Comparison of ENCODE assay signal across 8 cellular contexts in the genomic region with DNA sequence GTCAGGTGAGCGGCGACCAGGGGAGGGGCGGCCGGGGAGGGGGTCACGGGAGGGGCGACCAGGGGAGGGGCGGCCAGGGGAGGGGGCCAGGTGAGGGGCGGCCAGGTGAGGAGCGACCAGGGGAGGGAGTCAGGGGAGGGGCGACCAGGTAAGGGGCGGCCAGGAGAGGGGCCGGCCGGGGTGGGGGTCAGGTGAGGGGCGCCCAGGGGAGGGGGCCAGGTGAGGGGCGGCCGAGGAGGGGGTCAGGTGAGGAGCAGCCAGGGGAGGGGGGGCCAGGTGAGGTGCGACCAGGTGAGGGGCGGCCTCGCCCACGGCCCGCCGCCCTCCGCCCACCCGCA. TPM values are rescaled to one million over a fixed set of nuclear protein-coding genes. Genes with fewer than 3 reads are reported as not detected.
A peak's percentile ranks its signal among the peaks of the same experiment; 100 is the strongest.
DNase-seq lines count a peak whose midpoint lies in the region; ATAC-seq and TF ChIP-seq lines count a peak whose summit lies in the region.

No MANE protein-coding gene starts in this region.

- no peaks in the 10 kb centered on the region for H3K79me1 ChIP-seq in neuronal stem cell (ENCODE audit: low read depth, low read length)

- H3K9me3 ChIP-seq in AG04450 (ENCODE audit: control insufficient read depth, insufficient read depth, low read length) (no peaks in the 10 kb centered on the region), Karpas-422 (ENCODE audit: low read length) (no peaks in the 10 kb centered on the region), neuronal stem cell (replicated peaks in 1 of 2; ENCODE audit: control insufficient read depth in 2 of 2, insufficient read depth in 1 of 2, low read depth in 1 of 2, low read length in 2 of 2) (no peaks in the 10 kb centered on the region)

- H2BK12ac ChIP-seq in neuronal stem cell (ENCODE audit: low read length), result no peak overlapping the region

- H2AFZ ChIP-seq in Karpas-422 (ENCODE audit: low read length) (no peak overlapping the region), neuronal stem cell (ENCODE audit: low read length) (no peak overlapping the region)

- H2BK15ac ChIP-seq in neuronal stem cell (ENCODE audit: low read length), result no peak overlapping the region

- H3K23ac ChIP-seq in neuronal stem cell (ENCODE audit: low read depth, low read length, poor library complexity), result peak overlapping the region; percentile 98

- no CpG with 5 or more reads among the region's 24 CpGs for WGBS in neuronal stem cell (ENCODE audit: extremely low coverage in 2 of 2, insufficient read length in 2 of 2, insufficient replicate concordance in 1 of 2), 2 donors

- POLR2A ChIA-PET in AG04450 (lab: Yijun Ruan, JAX), result no interaction called here

- H3K4me3 ChIP-seq in AG04450 (ENCODE audit: low read depth, low read length), result peak overlapping the region; percentile 52
- H3K4me3 ChIP-seq in Karpas-422 (ENCODE audit: low read length), result peak overlapping the region; percentile 49; the same call in 1 of the 2 replicates
- peak overlapping the region; percentile 22 for H3K4me3 ChIP-seq in epithelial cell of esophagus (ENCODE audit: low read length)
- H3K4me3 ChIP-seq in neuronal stem cell (ENCODE audit: low read length in 2 of 2), result peak overlapping the region in 1 of 2 donors; percentile 85

- peak overlapping the region; percentile 96 for H3K18ac ChIP-seq in neuronal stem cell (ENCODE audit: low read length)

- H4K8ac ChIP-seq in neuronal stem cell (ENCODE audit: low read depth, low read length), result no peak overlapping the region

- DNase-seq in AG04450 (ENCODE audit: low read depth, low spot score) (no peak), Karpas-422 (no peak), epithelial cell of esophagus (ENCODE audit: low read depth) (no peak), neuronal stem cell (ENCODE audit: low spot score) (no peak), DMS 273 treated with DMSO at 0.1 percent for 48 hours (lab: John Stamatoyannopoulos, UW) (no peak), iPS-NIHi11 (ENCODE audit: low spot score) (no peak), hypothalamus (lab: John Stamatoyannopoulos, UW) (no peak)

- H3K27me3 ChIP-seq in AG04450 (ENCODE audit: control insufficient read depth, insufficient read depth, low read length) (no peaks in the 10 kb centered on the region), Karpas-422 (ENCODE audit: low read length) (no peaks in the 10 kb centered on the region), neuronal stem cell (ENCODE audit: control insufficient read depth in 3 of 3, insufficient read depth in 3 of 3, low read depth in 1 of 3, low read length in 3 of 3) (peaks cover 0 to 11% (median 0%) of the 10 kb centered on the region in 3 experiments)

- no peaks in the 10 kb centered on the region for H3K9me2 ChIP-seq in Karpas-422 (replicated peaks; ENCODE audit: insufficient read depth, low read length)

- H3K36me3 ChIP-seq in Karpas-422 (ENCODE audit: insufficient read depth, low read length) (no peaks in the 10 kb centered on the region), neuronal stem cell (replicated peaks in 1 of 2; ENCODE audit: control insufficient read depth in 2 of 2, insufficient read depth in 2 of 2, low read length in 2 of 2) (no peaks in the 10 kb centered on the region)

- no peaks in the 10 kb centered on the region for H3K79me2 ChIP-seq in Karpas-422 (ENCODE audit: low read length)

- no peak overlapping the region for H3K14ac ChIP-seq in neuronal stem cell (ENCODE audit: low read length)

- H3K4ac ChIP-seq in neuronal stem cell (ENCODE audit: low read length), result no peak overlapping the region

- H3K9ac ChIP-seq in Karpas-422 (ENCODE audit: low read length), result peak overlapping the region; percentile 52
- no peak overlapping the region for H3K9ac ChIP-seq in neuronal stem cell (ENCODE audit: low read depth, low read length, poor library complexity)

- H4K20me1 ChIP-seq in Karpas-422 (ENCODE audit: insufficient read depth, low read depth, low read length), result no peaks in the 10 kb centered on the region

- CTCF ChIA-PET in AG04450 (lab: Charles Lee), result interaction anchor here (0.6 kb wide), 1 partner anchor 49 kb away, joined by 6 read pairs; no protein-coding TSS in a partner anchor

- H3K27ac ChIP-seq in AG04450 (ENCODE audit: low read depth, low read length), result no peak overlapping the region
- H3K27ac ChIP-seq in Karpas-422 (ENCODE audit: low read length), result no peak overlapping the region
- no peak overlapping the region for H3K27ac ChIP-seq in neuronal stem cell (replicated peaks; ENCODE audit: low read length)

- no peak overlapping the region for H4K91ac ChIP-seq in neuronal stem cell (ENCODE audit: low read depth, low read length, poor library complexity)

- ATAC-seq in GM21576 (IDR thresholded peaks at IDR 0.05; ENCODE audit: unreplicated experiment), result no peak

- H3K4me1 ChIP-seq in Karpas-422 (ENCODE audit: low read length), result no peaks in the 10 kb centered on the region
- H3K4me1 ChIP-seq in neuronal stem cell (ENCODE audit: control insufficient read depth in 2 of 2, insufficient read depth in 1 of 2, low read depth in 1 of 2, low read length in 2 of 2), result peaks cover 5 to 20% of the 10 kb centered on the region in 2 donors

- H2BK120ac ChIP-seq in neuronal stem cell (ENCODE audit: low read depth, low read length), result no peak overlapping the region

- H3K4me2 ChIP-seq in Karpas-422 (ENCODE audit: low read depth, low read length, poor library complexity, severe bottlenecking) (peak overlapping the region; percentile 43), neuronal stem cell (ENCODE audit: insufficient read depth, low read length, poor library complexity, severe bottlenecking) (peak overlapping the region; percentile 76)

- no peak overlapping the region for H2BK5ac ChIP-seq in neuronal stem cell (ENCODE audit: low read length)

- no peak overlapping the region for H2AK5ac ChIP-seq in neuronal stem cell (ENCODE audit: low read depth, low read length)

- no peak for TF ChIP-seq CTCF in AG04450 (IDR thresholded peaks at IDR 0.05; ENCODE audit: low read depth, low read length)
- TF ChIP-seq CTCF in epithelial cell of esophagus (IDR thresholded peaks at IDR 0.05; ENCODE audit: insufficient read depth, low read depth, low read length, missing control alignments), result no peak

RNA-seq across cellular contexts. Expression of gene TESMIN, which starts 0.4 kb away (rescaled TPM):
- polyA plus RNA-seq in AG04450 (2011; rRNA removed), result 0.79 TPM in 2 replicates
- polyA minus RNA-seq in AG04450 (2011; rRNA and poly(A)+ RNA removed), result 0.41 and 0.43 TPM in 2 replicates
- 0.36 TPM in 1 of 2 replicates, not detected in the other for total RNA-seq in Karpas-422 (2014; rRNA removed; shearing (Covaris generic); ENCODE audit: low replicate concordance)
- polyA plus RNA-seq in neuronal stem cell (2013, experiment 1 of 2), result 6.3 TPM
- 5.6 TPM for polyA plus RNA-seq in neuronal stem cell (2013, experiment 2 of 2)
